In genomic region chr4:4456351-4456750, GRCh38 we compare ENCODE assay signal across 22 cellular contexts.
DNase-seq lines count a peak whose midpoint lies in the region; ATAC-seq and TF ChIP-seq lines count a peak whose summit lies in the region.
"Had no signal": no experiment of that assay in that cellular context is flagged by ENCODE, and none has a peak within 500 bp of the region (broad histone marks: within the 10 kb centered on the region; RNA-seq: fewer than 3 reads in every experiment).

No MANE protein-coding gene starts in this region.

- H3K9me3 Mint-ChIP-seq in stimulated activated effector memory CD8-positive, alpha-beta T cell treated with anti-CD3 and anti-CD28 coated beads, Interleukin-12 subunit alpha, Interleukin-12 subunit beta, amount 100 ng/mL, for 72 hours, result no peaks in the 10 kb centered on the region
- H3K9me3 Mint-ChIP-seq: activated CD4-positive, alpha-beta memory T cell treated with anti-CD3 and anti-CD28 coated beads, Interleukin-2, amount 10 ng/mL, durations not matched to agents 7 days and 5 days; T-helper 2 cell treated with Interferon-gamma antibody and Interleukin-4, amounts not matched to agents 5 μg/mL and 100 μg/mL, for 36 hours had no signal

- DNase-seq in Right ventricle myocardium inferior (ENCODE audit: missing footprints) (no peak), left ventricle myocardium inferior (no peak), T-helper 17 cell (no peak), foreskin keratinocyte (peak in 1 of 2 donors; percentile 40), ecto neural progenitor cell (ENCODE audit: low spot score) (no peak), posterior cingulate gyrus (no peak)
- no peak for DNase-seq in stimulated activated effector memory CD8-positive, alpha-beta T cell treated with anti-CD3 and anti-CD28 coated beads, Interleukin-12 subunit alpha, Interleukin-12 subunit beta, amount 100 ng/mL, for 72 hours (ENCODE audit: low spot score in 2 of 2)
- no peak for DNase-seq in stimulated activated CD4-positive, alpha-beta T cell treated with anti-CD3 and anti-CD28 coated beads, Interleukin-4, amount 100 ng/mL, for 4 hours
- DNase-seq: activated CD4-positive, alpha-beta memory T cell treated with anti-CD3 and anti-CD28 coated beads, Interleukin-2, amount 10 ng/mL, durations not matched to agents 7 days and 5 days; activated CD4-positive, CD25-positive, alpha-beta regulatory T cell; activated naive CD4-positive, alpha-beta T cell treated with Interleukin-2 at 50 U/mL for 16 hours; activated T-cell treated with anti-CD3 and anti-CD28 coated beads, Interleukin-2, amount 50 U/mL, for 1 hour; aorta; cerebellar nuclear complex; midbrain; NCI-H1105; NCI-H524; psoas muscle; SJCRH30 had no signal

- H3K27ac Mint-ChIP-seq in T-helper 17 cell, result peak overlapping the region; percentile 56
- H3K27ac Mint-ChIP-seq in stimulated activated effector memory CD8-positive, alpha-beta T cell treated with anti-CD3 and anti-CD28 coated beads, Interleukin-12 subunit alpha, Interleukin-12 subunit beta, amount 100 ng/mL, for 72 hours, result peak overlapping the region; percentile 74
- H3K27ac Mint-ChIP-seq: activated CD4-positive, alpha-beta memory T cell treated with anti-CD3 and anti-CD28 coated beads, Interleukin-2, amount 10 ng/mL, durations not matched to agents 7 days and 5 days; T-helper 2 cell treated with Interferon-gamma antibody and Interleukin-4, amounts not matched to agents 5 μg/mL and 100 μg/mL, for 36 hours had no signal

- peaks cover 20% of the 10 kb centered on the region for H3K36me3 Mint-ChIP-seq in T-helper 17 cell (ENCODE audit: low read depth)
- peaks cover 61% of the 10 kb centered on the region for H3K36me3 Mint-ChIP-seq in stimulated activated effector memory CD8-positive, alpha-beta T cell treated with anti-CD3 and anti-CD28 coated beads, Interleukin-12 subunit alpha, Interleukin-12 subunit beta, amount 100 ng/mL, for 72 hours

- H3K9me3 ChIP-seq in left ventricle myocardium inferior (replicated peaks), result peaks cover 11% of the 10 kb centered on the region
- H3K9me3 ChIP-seq in T-helper 17 cell (ENCODE audit: control insufficient read depth, low read length, poor library complexity, severe bottlenecking), result no peaks in the 10 kb centered on the region
- H3K9me3 ChIP-seq: SJCRH30, vagina had no signal

- TF ChIP-seq CTCF in left ventricle myocardium inferior (IDR thresholded peaks at IDR 0.05; ENCODE audit: borderline replicate concordance), result no peak
- TF ChIP-seq CTCF in foreskin keratinocyte (conservative IDR thresholded peaks at IDR 0.05), result no peak

- H3K27ac ChIP-seq in left ventricle myocardium inferior (replicated peaks) (no peak overlapping the region), foreskin keratinocyte (no peak overlapping the region)
- H3K27ac ChIP-seq: BLaER1 treated with 17β-estradiol and CSF1 and Interleukin-3, amounts not matched to agents 10 nM and 100 nM; psoas muscle; SJCRH30; vagina had no signal

- H3K4me3 ChIP-seq in left ventricle myocardium inferior, result no peak overlapping the region
- H3K4me3 ChIP-seq: BLaER1 treated with 17β-estradiol and CSF1 and Interleukin-3, amounts not matched to agents 10 nM and 100 nM; psoas muscle; SJCRH30; vagina had no signal

- no peaks in the 10 kb centered on the region for H3K27me3 Mint-ChIP-seq in T-helper 17 cell
- H3K27me3 Mint-ChIP-seq: activated CD4-positive, alpha-beta memory T cell treated with anti-CD3 and anti-CD28 coated beads, Interleukin-2, amount 10 ng/mL, durations not matched to agents 7 days and 5 days had no signal

- no peaks in the 10 kb centered on the region for H3K27me3 ChIP-seq in left ventricle myocardium inferior (ENCODE audit: low read depth)
- H3K27me3 ChIP-seq in foreskin keratinocyte, result no peaks in the 10 kb centered on the region
- H3K27me3 ChIP-seq: BLaER1 treated with 17β-estradiol and CSF1 and Interleukin-3, amounts not matched to agents 10 nM and 100 nM; SJCRH30; vagina had no signal

- peaks cover 79% of the 10 kb centered on the region for H3K36me3 ChIP-seq in left ventricle myocardium inferior

- ATAC-seq in Right ventricle myocardium inferior (peak; percentile 28), T-helper 17 cell (no peak), foreskin keratinocyte (peak; percentile 74)
- ATAC-seq in stimulated activated effector memory CD8-positive, alpha-beta T cell treated with anti-CD3 and anti-CD28 coated beads, Interleukin-12 subunit alpha, Interleukin-12 subunit beta, amount 100 ng/mL, for 72 hours, result no peak
- ATAC-seq: psoas muscle had no signal

- intact Hi-C loops in Right ventricle myocardium inferior (cut with DNase I) (no loop called here), left ventricle myocardium inferior (cut with micrococcal nuclease) (no loop called here), posterior cingulate gyrus (cut with DNase I) (no loop called here)

- H3K4me1 ChIP-seq in left ventricle myocardium inferior (no peaks in the 10 kb centered on the region), foreskin keratinocyte (no peaks in the 10 kb centered on the region)
- H3K4me1 ChIP-seq: BLaER1 treated with 17β-estradiol and CSF1 and Interleukin-3, amounts not matched to agents 10 nM and 100 nM; psoas muscle had no signal

- peaks cover 25% of the 10 kb centered on the region for H3K4me1 Mint-ChIP-seq in T-helper 17 cell
- peaks cover 14% of the 10 kb centered on the region for H3K4me1 Mint-ChIP-seq in stimulated activated effector memory CD8-positive, alpha-beta T cell treated with anti-CD3 and anti-CD28 coated beads, Interleukin-12 subunit alpha, Interleukin-12 subunit beta, amount 100 ng/mL, for 72 hours

- no peak overlapping the region for H3K4me3 Mint-ChIP-seq in T-helper 17 cell
- H3K4me3 Mint-ChIP-seq in stimulated activated effector memory CD8-positive, alpha-beta T cell treated with anti-CD3 and anti-CD28 coated beads, Interleukin-12 subunit alpha, Interleukin-12 subunit beta, amount 100 ng/mL, for 72 hours, result no peak overlapping the region
- H3K4me3 Mint-ChIP-seq: activated CD4-positive, alpha-beta memory T cell treated with anti-CD3 and anti-CD28 coated beads, Interleukin-2, amount 10 ng/mL, durations not matched to agents 7 days and 5 days; T-helper 2 cell treated with Interferon-gamma antibody and Interleukin-4, amounts not matched to agents 5 μg/mL and 100 μg/mL, for 36 hours had no signal

Comparison
In these comparisons a context has a peak if more than half of its experiments do, and no peak if none do; other contexts are left out.
1. ATAC-seq: peak in Right ventricle myocardium inferior (single experiment) and foreskin keratinocyte (single experiment); none in T-helper 17 cell (single experiment) and stimulated activated effector memory CD8-positive, alpha-beta T cell treated with anti-CD3 and anti-CD28 coated beads, Interleukin-12 subunit alpha, Interleukin-12 subunit beta, amount 100 ng/mL, for 72 hours (single experiment).